ENCODE assay signal across 16 cellular contexts in the genomic region with DNA sequence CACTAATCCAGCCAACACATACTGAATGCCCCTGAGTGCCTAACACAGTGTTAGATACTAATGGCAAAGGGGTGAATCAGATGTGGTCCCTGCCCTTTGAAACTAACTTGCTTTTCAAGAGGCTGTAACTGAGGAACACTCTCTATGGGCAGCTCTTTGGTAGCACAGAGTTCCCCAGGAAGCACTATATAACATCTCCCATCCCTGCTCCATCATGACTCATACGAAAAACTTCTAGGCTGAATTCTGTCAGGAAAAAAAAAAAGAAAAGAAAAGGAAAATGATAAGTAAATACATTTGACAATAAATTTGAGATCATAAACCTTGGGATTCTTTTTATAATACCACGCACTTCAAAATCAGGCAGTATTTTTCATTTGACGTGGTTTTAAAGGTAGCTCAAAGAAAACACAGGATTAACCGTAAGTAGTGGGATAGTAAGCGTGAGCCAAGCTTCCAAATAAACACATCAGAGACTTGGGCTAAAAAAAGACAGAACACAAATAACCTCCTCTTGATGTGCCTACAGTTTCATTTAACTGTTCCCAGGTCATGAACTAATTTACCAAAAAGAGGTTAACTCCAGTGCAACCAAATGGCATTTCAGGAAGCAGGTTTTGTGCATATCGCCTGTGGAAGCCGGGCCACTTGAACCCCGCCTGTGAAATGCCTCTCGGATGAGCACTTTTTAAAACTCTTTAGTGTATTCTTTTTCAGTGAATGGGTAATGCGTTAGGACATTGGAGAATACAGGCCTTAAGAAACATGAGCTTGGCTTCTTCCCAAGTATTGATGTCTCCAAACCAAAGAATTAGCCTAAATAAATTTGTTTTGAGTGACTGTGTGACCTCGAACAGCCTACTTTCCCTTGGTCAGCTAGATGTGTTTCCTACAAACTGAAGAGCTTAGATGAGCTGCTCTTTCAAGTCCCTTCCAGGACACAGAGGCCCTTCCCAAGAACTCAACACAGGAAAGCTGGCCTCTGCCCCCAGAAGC. TPM values are rescaled to one million over a fixed set of nuclear protein-coding genes. Genes with fewer than 3 reads are reported as not detected.
DNase-seq lines count a peak whose midpoint lies in the region; ATAC-seq, FAIRE-seq and TF ChIP-seq lines count a peak whose summit lies in the region.
"Had no signal": no experiment of that assay in that cellular context is flagged by ENCODE, and none has a peak within 500 bp of the region (broad histone marks: within the 10 kb centered on the region; RNA-seq: fewer than 3 reads in every experiment).

No MANE protein-coding gene starts in this region.

- CTCF ChIA-PET in SK-N-SH (lab: Yijun Ruan, JAX), result interaction anchor here (1.2 to 8.6 kb wide), 6 partner anchors 28 to 1345 kb away, joined by 4 to 111 read pairs (median 32); partner anchors contain the start of gene OSR1
- CTCF ChIA-PET in activated naive CD4-positive, alpha-beta T cell treated with anti-CD3 and anti-CD28 coated beads, Interleukin-2, amount 10 ng/mL, durations not matched to agents 7 days and 5 days (lab: Charles Lee), result interaction anchor here (3.7 kb wide), 1 partner anchor 1345 kb away, joined by 16 read pairs; no protein-coding TSS in a partner anchor

- POLR2A ChIA-PET in SK-N-SH (lab: Yijun Ruan, JAX), result no interaction called here

- H3K9me3 ChIP-seq in SK-N-SH (no peaks in the 10 kb centered on the region), pancreas (no peaks in the 10 kb centered on the region)

- peaks cover 40 to 43% of the 10 kb centered on the region in 2 experiments for H3K4me1 ChIP-seq in SK-N-SH (ENCODE audit: control insufficient read depth in 1 of 2, insufficient read depth in 2 of 2, low read depth in 1 of 2, low read length in 1 of 2)
- peaks cover 0 to 4% (median 0%) of the 10 kb centered on the region in 3 donors for H3K4me1 ChIP-seq in pancreas

- H3K27me3 ChIP-seq in SK-N-SH (ENCODE audit: insufficient read depth) (no peaks in the 10 kb centered on the region), pancreas (no peaks in the 10 kb centered on the region)

- peaks cover 23% of the 10 kb centered on the region for H3K27me3 Mint-ChIP-seq in activated naive CD4-positive, alpha-beta T cell treated with anti-CD3 and anti-CD28 coated beads, Interleukin-2, amount 10 ng/mL, durations not matched to agents 7 days and 5 days
- H3K27me3 Mint-ChIP-seq in stimulated activated naive CD8-positive, alpha-beta T cell treated with anti-CD3 and anti-CD28 coated beads, Interleukin-15, amount 100 ng/mL, for 72 hours, result peaks cover 43% of the 10 kb centered on the region

- H3K36me3 Mint-ChIP-seq in activated naive CD4-positive, alpha-beta T cell treated with anti-CD3 and anti-CD28 coated beads, Interleukin-2, amount 10 ng/mL, durations not matched to agents 7 days and 5 days, result no peaks in the 10 kb centered on the region

- H3K79me2 ChIP-seq in SK-N-SH (ENCODE audit: insufficient read depth), result no peaks in the 10 kb centered on the region

- peak in 1 of 2 experiments; percentile 37; a peak in 1 of 4 replicates for TF ChIP-seq EP300 in SK-N-SH (IDR thresholded peaks at IDR 0.05; ENCODE audit: borderline replicate concordance in 1 of 2, low read depth in 1 of 2, low read length in 1 of 2)

- no peaks in the 10 kb centered on the region for H3K4me1 Mint-ChIP-seq in activated naive CD4-positive, alpha-beta T cell treated with anti-CD3 and anti-CD28 coated beads, Interleukin-2, amount 10 ng/mL, durations not matched to agents 7 days and 5 days
- H3K4me1 Mint-ChIP-seq in stimulated activated naive CD8-positive, alpha-beta T cell treated with anti-CD3 and anti-CD28 coated beads, Interleukin-15, amount 100 ng/mL, for 72 hours, result no peaks in the 10 kb centered on the region

- peak overlapping the region; percentile 11; the same call in 1 of the 2 replicates for H3K9ac ChIP-seq in SK-N-SH

- intact Hi-C loops in pancreas (cut with DNase I), result loop anchor here in 1 of 3 donors (10.0 kb wide), 1 partner anchor 846 kb away; no protein-coding TSS in a partner anchor

- DNase-seq in EH (ENCODE audit: low read depth), result peak; percentile 80
- DNase-seq in SK-N-SH, result no peak
- DNase-seq in fibroblast of the aortic adventitia (ENCODE audit: low read depth), result peak; percentile 70
- DNase-seq in pancreas, result no peak
- DNase-seq in NCI-H526 (lab: John Stamatoyannopoulos, UW), result no peak
- DNase-seq in activated naive CD4-positive, alpha-beta T cell treated with anti-CD3 and anti-CD28 coated beads, Interleukin-2, amount 10 ng/mL, durations not matched to agents 7 days and 5 days, result no peak
- no peak for DNase-seq in stimulated activated naive CD8-positive, alpha-beta T cell treated with anti-CD3 and anti-CD28 coated beads, Interleukin-15, amount 100 ng/mL, for 72 hours
- DNase-seq: activated CD4-positive, alpha-beta T cell treated with anti-CD3 and anti-CD28 coated beads for 48 hours; activated gamma-delta T cell treated with Interleukin-2 at 50 U/mL for 16 hours; effector memory CD4-positive, alpha-beta T cell; islet precursor cell; NCI-H1092; NCI-H82; occipital lobe; stimulated activated CD4-positive, alpha-beta T cell treated with anti-CD3 and anti-CD28 coated beads, Interleukin-2, amount 100 ng/mL, for 48 hours had no signal

- H3K27ac ChIP-seq in SK-N-SH (ENCODE audit: low read depth in 2 of 2, low read length in 1 of 2) (peak overlapping the region; percentile 67 to 76; a peak in 3 of 4 replicates), pancreas (no peak overlapping the region)

- TF ChIP-seq CTCF in SK-N-SH (IDR thresholded peaks at IDR 0.05) (no peak), fibroblast of the aortic adventitia (IDR thresholded peaks at IDR 0.05; ENCODE audit: insufficient read depth, low read length) (no peak), pancreas (IDR thresholded peaks at IDR 0.05) (no peak)

- H3K27ac Mint-ChIP-seq in activated naive CD4-positive, alpha-beta T cell treated with anti-CD3 and anti-CD28 coated beads, Interleukin-2, amount 10 ng/mL, durations not matched to agents 7 days and 5 days, result no peak overlapping the region
- H3K27ac Mint-ChIP-seq in stimulated activated naive CD8-positive, alpha-beta T cell treated with anti-CD3 and anti-CD28 coated beads, Interleukin-15, amount 100 ng/mL, for 72 hours, result no peak overlapping the region

- peak overlapping the region; percentile 63; the same call in 1 of the 2 replicates for H2AFZ ChIP-seq in SK-N-SH (ENCODE audit: low read depth)

- H3K9me3 Mint-ChIP-seq in activated naive CD4-positive, alpha-beta T cell treated with anti-CD3 and anti-CD28 coated beads, Interleukin-2, amount 10 ng/mL, durations not matched to agents 7 days and 5 days, result no peaks in the 10 kb centered on the region
- no peaks in the 10 kb centered on the region for H3K9me3 Mint-ChIP-seq in stimulated activated naive CD8-positive, alpha-beta T cell treated with anti-CD3 and anti-CD28 coated beads, Interleukin-15, amount 100 ng/mL, for 72 hours

- no peaks in the 10 kb centered on the region for H4K20me1 ChIP-seq in SK-N-SH (ENCODE audit: insufficient read depth)

- H3K4me3 Mint-ChIP-seq in activated naive CD4-positive, alpha-beta T cell treated with anti-CD3 and anti-CD28 coated beads, Interleukin-2, amount 10 ng/mL, durations not matched to agents 7 days and 5 days, result no peak overlapping the region
- no peak overlapping the region for H3K4me3 Mint-ChIP-seq in stimulated activated naive CD8-positive, alpha-beta T cell treated with anti-CD3 and anti-CD28 coated beads, Interleukin-15, amount 100 ng/mL, for 72 hours

- H3K36me3 ChIP-seq in SK-N-SH (replicated peaks in 1 of 2; ENCODE audit: control insufficient read depth in 1 of 2, insufficient read depth in 2 of 2, low read length in 1 of 2) (no peaks in the 10 kb centered on the region), pancreas (no peaks in the 10 kb centered on the region)

- WGBS in SK-N-SH (ENCODE audit: low lambda C conversion rate), result 60% methylated on average over 11 of the region's 11 CpGs
- WGBS in pancreas, 2 donors, result 65 to 68% methylated on average over 11 of the region's 11 CpGs

- H3K4me3 ChIP-seq in SK-N-SH (ENCODE audit: low read depth in 2 of 2, low read length in 1 of 2) (no peak overlapping the region), fibroblast of the aortic adventitia (ENCODE audit: low read depth, low read length) (no peak overlapping the region), pancreas (no peak overlapping the region)

- peak overlapping the region; percentile 24; the same call in 1 of the 2 replicates for H3K4me2 ChIP-seq in SK-N-SH

- no peak for TF ChIP-seq RAD21 in SK-N-SH (IDR thresholded peaks at IDR 0.05; ENCODE audit: low read length)

- H3F3A ChIP-seq in SK-N-SH (replicated peaks; ENCODE audit: insufficient read depth), result peaks cover 24% of the 10 kb centered on the region

- no peaks in the 10 kb centered on the region for H3K9me2 ChIP-seq in SK-N-SH

- peak in 2 of 4 donors; percentile 23 to 28 for ATAC-seq in pancreas
- no peak for ATAC-seq in HG03457 (IDR thresholded peaks at IDR 0.05; ENCODE audit: unreplicated experiment)
- ATAC-seq in stimulated activated naive CD8-positive, alpha-beta T cell treated with anti-CD3 and anti-CD28 coated beads, Interleukin-15, amount 100 ng/mL, for 72 hours, result no peak

- peak; percentile 53 for FAIRE-seq in pancreas (lab: Jason Lieb, UNC)

TF ChIP-seq in SK-N-SH, 30 proteins besides CTCF, POLR2A, EP300 and RAD21 (continues in another document):
- TF ChIP-seq RXRA (IDR thresholded peaks at IDR 0.05; ENCODE audit: borderline replicate concordance, low read depth) (0 out of 2 replicates have a peak, but pooled peaks have one; percentile 25), FOXJ3 (CRISPR knock-in tag; IDR thresholded peaks at IDR 0.05) (no peak), FOXM1 (IDR thresholded peaks at IDR 0.05; ENCODE audit: low read depth) (0 out of 2 replicates have a peak, but pooled peaks have one; percentile 26)
- TF ChIP-seq, protein P1, sequence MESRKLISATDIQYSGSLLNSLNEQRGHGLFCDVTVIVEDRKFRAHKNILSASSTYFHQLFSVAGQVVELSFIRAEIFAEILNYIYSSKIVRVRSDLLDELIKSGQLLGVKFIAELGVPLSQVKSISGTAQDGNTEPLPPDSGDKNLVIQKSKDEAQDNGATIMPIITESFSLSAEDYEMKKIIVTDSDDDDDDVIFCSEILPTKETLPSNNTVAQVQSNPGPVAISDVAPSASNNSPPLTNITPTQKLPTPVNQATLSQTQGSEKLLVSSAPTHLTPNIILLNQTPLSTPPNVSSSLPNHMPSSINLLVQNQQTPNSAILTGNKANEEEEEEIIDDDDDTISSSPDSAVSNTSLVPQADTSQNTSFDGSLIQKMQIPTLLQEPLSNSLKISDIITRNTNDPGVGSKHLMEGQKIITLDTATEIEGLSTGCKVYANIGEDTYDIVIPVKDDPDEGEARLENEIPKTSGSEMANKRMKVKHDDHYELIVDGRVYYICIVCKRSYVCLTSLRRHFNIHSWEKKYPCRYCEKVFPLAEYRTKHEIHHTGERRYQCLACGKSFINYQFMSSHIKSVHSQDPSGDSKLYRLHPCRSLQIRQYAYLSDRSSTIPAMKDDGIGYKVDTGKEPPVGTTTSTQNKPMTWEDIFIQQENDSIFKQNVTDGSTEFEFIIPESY (IDR thresholded peaks at IDR 0.05; ENCODE audit: borderline replicate concordance, low read depth), result no peak

RNA-seq across cellular contexts. Expression of gene RDH14, which starts 42.0 kb away (rescaled TPM):
- 20.2 and 30.7 TPM in 2 replicates for polyA plus RNA-seq in SK-N-SH (2012; rRNA removed)
- 32.8 and 39.7 TPM in 2 replicates for polyA plus RNA-seq in SK-N-SH (2012; cell fraction: cytosol; rRNA removed)
- 9.1 and 15.5 TPM in 2 replicates for polyA plus RNA-seq in SK-N-SH (2012; cell fraction: nucleus; rRNA removed)
- total RNA-seq in fibroblast of the aortic adventitia (ENCODE audit: low replicate concordance), result 34.5 and 40.5 TPM in 2 replicates
- total RNA-seq in pancreas, result 10 to 100 TPM in 2 of 6 donors, 1 to 10 TPM in 4; 8.0 to 13.5 (median 8.9) TPM
- 10 to 100 TPM in 1 of 2 donors, 1 to 10 TPM in 1; 8.2 to 13.6 TPM for polyA plus RNA-seq in pancreas

Comparison
In these comparisons a context has a peak if more than half of its experiments do, and no peak if none do; other contexts are left out.
1. DNase-seq: peak in EH (single experiment) and fibroblast of the aortic adventitia (single experiment); none in SK-N-SH (single experiment), pancreas (0 of 6), NCI-H526 (0 of 2), activated naive CD4-positive, alpha-beta T cell treated with anti-CD3 and anti-CD28 coated beads, Interleukin-2, amount 10 ng/mL, durations not matched to agents 7 days and 5 days (single experiment) and stimulated activated naive CD8-positive, alpha-beta T cell treated with anti-CD3 and anti-CD28 coated beads, Interleukin-15, amount 100 ng/mL, for 72 hours (0 of 2).
2. H3K27ac ChIP-seq: peak in SK-N-SH (2 of 2); none in pancreas (0 of 4).